In genomic region chr18:50127516-50128229, GRCh38 we compare ENCODE assay signal across 28 cellular contexts.
DNase-seq lines count a peak whose midpoint lies in the region; ATAC-seq, FAIRE-seq and TF ChIP-seq lines count a peak whose summit lies in the region.
"Had no signal": no experiment of that assay in that cellular context is flagged by ENCODE, and none has a peak within 500 bp of the region (broad histone marks: within the 10 kb centered on the region; RNA-seq: fewer than 3 reads in every experiment).

No MANE protein-coding gene starts in this region.

- H3K9me3 Mint-ChIP-seq in activated naive CD4-positive, alpha-beta T cell treated with anti-CD3 and anti-CD28 coated beads, Interleukin-2, amount 10 ng/mL, durations not matched to agents 7 days and 5 days: no peaks in the 10 kb centered on the region
- H3K9me3 Mint-ChIP-seq: activated naive CD8-positive, alpha-beta T cell treated with anti-CD3 and anti-CD28 coated beads for 36 hours; CD4-positive, alpha-beta T cell; H9; nephron; T-helper 2 cell treated with Interferon-gamma antibody and Interleukin-4, amounts not matched to agents 5 μg/mL and 100 μg/mL, for 36 hours had no signal

- no peak overlapping the region for H3K27ac ChIP-seq in HEK293 (ENCODE audit: extremely low read depth, low read depth, low read length)
- H3K27ac ChIP-seq in K562 (ENCODE audit: extremely low read depth, low read depth, low read length): no peak overlapping the region
- H3K27ac ChIP-seq in smooth muscle cell (ENCODE audit: low read depth): peak overlapping the region; percentile 28
- H3K27ac ChIP-seq: heart right ventricle, lower lobe of right lung, testis had no signal

- no peak overlapping the region for H3K4me3 ChIP-seq in HEK293 (ENCODE audit: low read depth, low read length)
- no peak overlapping the region for H3K4me3 ChIP-seq in K562
- H3K4me3 ChIP-seq in smooth muscle cell: no peak overlapping the region
- H3K4me3 ChIP-seq: heart right ventricle, lower lobe of right lung, testis had no signal

- no peak overlapping the region for H3K4me3 Mint-ChIP-seq in activated naive CD4-positive, alpha-beta T cell treated with anti-CD3 and anti-CD28 coated beads, Interleukin-2, amount 10 ng/mL, durations not matched to agents 7 days and 5 days
- H3K4me3 Mint-ChIP-seq: activated naive CD8-positive, alpha-beta T cell treated with anti-CD3 and anti-CD28 coated beads for 36 hours; CD4-positive, alpha-beta T cell; H9; nephron; T-helper 2 cell treated with Interferon-gamma antibody and Interleukin-4, amounts not matched to agents 5 μg/mL and 100 μg/mL, for 36 hours had no signal

- TF ChIP-seq CTCF in HEK293 (tag by site-specific recombination; IDR thresholded peaks at IDR 0.05) (no peak), K562 (IDR thresholded peaks at IDR 0.05 in 2 of 3, conservative IDR thresholded peaks at IDR 0.05 in 1 of 3; ENCODE audit: insufficient read depth in 2 of 3, low read depth in 1 of 3, low read length in 3 of 3) (no peak), smooth muscle cell (IDR thresholded peaks at IDR 0.05; ENCODE audit: borderline replicate concordance, insufficient read depth, poor library complexity, severe bottlenecking) (no peak)

- H4K20me1 ChIP-seq in K562 (replicated peaks; ENCODE audit: control insufficient read depth, insufficient read depth, low read length): no peaks in the 10 kb centered on the region
- no peaks in the 10 kb centered on the region for H4K20me1 ChIP-seq in smooth muscle cell (ENCODE audit: low read depth)

- no peaks in the 10 kb centered on the region; a peak in 1 of 5 replicates for H3K27me3 ChIP-seq in K562 (ENCODE audit: control insufficient read depth in 2 of 2, insufficient read depth in 2 of 2, low read length in 2 of 2)
- no peaks in the 10 kb centered on the region for H3K27me3 ChIP-seq in smooth muscle cell (ENCODE audit: low read depth)
- H3K27me3 ChIP-seq: testis had no signal

- no peak for DNase-seq in K562 (ENCODE audit: extremely low read depth in 1 of 4, low spot score in 3 of 4)
- DNase-seq in kidney tubule cell (ENCODE audit: low spot score): peak; percentile 63
- DNase-seq in smooth muscle cell (lab: John Stamatoyannopoulos, UW; ENCODE audit: unreplicated experiment): no peak
- no peak for DNase-seq in activated naive CD4-positive, alpha-beta T cell treated with anti-CD3 and anti-CD28 coated beads, Interleukin-2, amount 10 ng/mL, durations not matched to agents 7 days and 5 days
- DNase-seq: activated CD4-positive, alpha-beta T cell treated with anti-CD3 and anti-CD28 coated beads for 4 hours; activated naive CD8-positive, alpha-beta T cell treated with anti-CD3 and anti-CD28 coated beads for 36 hours; anterior cingulate cortex; CD4-positive, alpha-beta T cell; effector CD8-positive, alpha-beta T cell; EL; H9; heart right ventricle; Kasumi-1; lower lobe of right lung; NCI-H1436 treated with DMSO at 0.1 percent for 48 hours; NCI-H2081 treated with DMSO at 0.1 percent for 48 hours; NCI-H345; SHP77 treated with DMSO at 0.1 percent for 48 hours; stimulated activated naive CD4-positive, alpha-beta T cell treated with Interleukin-2 at 50 U/mL for 16 hours; testis had no signal

- no peaks in the 10 kb centered on the region for H3K4me1 Mint-ChIP-seq in activated naive CD4-positive, alpha-beta T cell treated with anti-CD3 and anti-CD28 coated beads, Interleukin-2, amount 10 ng/mL, durations not matched to agents 7 days and 5 days

- H3K36me3 ChIP-seq in HEK293 (ENCODE audit: control insufficient read depth in 2 of 2, insufficient read depth in 1 of 2, low read length in 2 of 2): no peaks in the 10 kb centered on the region
- no peaks in the 10 kb centered on the region for H3K36me3 ChIP-seq in K562 (ENCODE audit: control insufficient read depth, insufficient read depth, low read length)
- no peaks in the 10 kb centered on the region for H3K36me3 ChIP-seq in smooth muscle cell (ENCODE audit: low read depth)
- H3K36me3 ChIP-seq: heart right ventricle, lower lobe of right lung had no signal

- FAIRE-seq in K562 (lab: Jason Lieb, UNC): no peak
- FAIRE-seq: GM18507, RCC 7860 had no signal

- H3K4me1 ChIP-seq in HEK293 (ENCODE audit: control insufficient read depth, insufficient read depth, low read length) (peaks cover 3% of the 10 kb centered on the region; the same call in 1 of the 2 replicates), K562 (replicated peaks in 1 of 2; ENCODE audit: control insufficient read depth in 2 of 2, insufficient read depth in 2 of 2, low read length in 2 of 2) (no peaks in the 10 kb centered on the region; a peak in 1 of 5 replicates), smooth muscle cell (ENCODE audit: low read depth) (no peaks in the 10 kb centered on the region)
- H3K4me1 ChIP-seq: heart right ventricle, lower lobe of right lung, testis had no signal

- H3K9me3 ChIP-seq in HEK293 (ENCODE audit: control insufficient read depth, insufficient read depth, low read depth, low read length) (no peaks in the 10 kb centered on the region), K562 (replicated peaks; ENCODE audit: control insufficient read depth, insufficient read depth, low read depth, low read length) (no peaks in the 10 kb centered on the region), smooth muscle cell (replicated peaks; ENCODE audit: low read depth) (no peaks in the 10 kb centered on the region)
- H3K9me3 ChIP-seq: heart right ventricle, lower lobe of right lung, testis had no signal

- no peak for TF ChIP-seq RAD21 in K562 (CRISPR knock-in tag; conservative IDR thresholded peaks at IDR 0.05 in 1 of 2, IDR thresholded peaks at IDR 0.05 in 1 of 2)

- H3K9ac ChIP-seq in K562 (ENCODE audit: insufficient read depth in 1 of 2, low read depth in 2 of 2, low read length in 2 of 2) (no peak overlapping the region), smooth muscle cell (ENCODE audit: low read depth) (no peak overlapping the region)

- H3K79me2 ChIP-seq in K562 (ENCODE audit: control insufficient read depth, insufficient read depth, low read length) (no peaks in the 10 kb centered on the region), smooth muscle cell (ENCODE audit: low read depth) (no peaks in the 10 kb centered on the region)

- no peak overlapping the region for H3K4me2 ChIP-seq in K562 (ENCODE audit: insufficient read depth, low read length)
- no peak overlapping the region for H3K4me2 ChIP-seq in smooth muscle cell

- POLR2A ChIA-PET in HEK293 (lab: Yijun Ruan, JAX) (no interaction called here), K562 (lab: Yijun Ruan, JAX) (interaction anchor here (1.6 kb wide), 1 partner anchor 8 kb away, joined by 7 read pairs; no protein-coding TSS in a partner anchor)

- no peaks in the 10 kb centered on the region for H3K9me1 ChIP-seq in K562 (ENCODE audit: control insufficient read depth, insufficient read depth, low read length)

- intact Hi-C loops in K562 (cut with micrococcal nuclease): no loop called here

- BruUV-seq in K562 (replicated peaks; lab: Mats Ljungman, UMichigan): no TSS peak

- no peak overlapping the region for H2AFZ ChIP-seq in K562 (ENCODE audit: low read depth, low read length)
- H2AFZ ChIP-seq in smooth muscle cell (ENCODE audit: low read depth): no peak overlapping the region

- in situ Hi-C loops in K562 (cut with MboI): no loop called here

- ATAC-seq in K562 (no peak), GM19023 (IDR thresholded peaks at IDR 0.05; ENCODE audit: unreplicated experiment) (no peak), GM21360 (IDR thresholded peaks at IDR 0.05; ENCODE audit: unreplicated experiment) (no peak), HG02759 (IDR thresholded peaks at IDR 0.05; ENCODE audit: unreplicated experiment) (no peak)
- ATAC-seq: heart right ventricle, lower lobe of right lung had no signal

- no peak for TF ChIP-seq POLR2A in K562 (conservative IDR thresholded peaks at IDR 0.05)

- no peaks in the 10 kb centered on the region for H3K36me3 Mint-ChIP-seq in activated naive CD4-positive, alpha-beta T cell treated with anti-CD3 and anti-CD28 coated beads, Interleukin-2, amount 10 ng/mL, durations not matched to agents 7 days and 5 days
- H3K36me3 Mint-ChIP-seq: activated naive CD8-positive, alpha-beta T cell treated with anti-CD3 and anti-CD28 coated beads for 36 hours had no signal

- no peak for TF ChIP-seq EP300 in K562 (IDR thresholded peaks at IDR 0.05; ENCODE audit: low read length)

- no peaks in the 10 kb centered on the region for H3F3A ChIP-seq in smooth muscle cell (ENCODE audit: low read depth)

- WGBS in K562 (ENCODE audit: insufficient coverage, low coverage, missing lambda C conversion rate): 3% methylated on average over 4 of the region's 4 CpGs
- WGBS in smooth muscle cell (ENCODE audit: low lambda C conversion rate): 81% methylated on average over 4 of the region's 4 CpGs

- CTCF ChIA-PET in HEK293 (lab: Yijun Ruan, JAX): interaction anchor here (0.6 to 1.2 kb wide), 2 partner anchors 14 to 1646 kb away, joined by 3 to 4 read pairs; no protein-coding TSS in a partner anchor
- CTCF ChIA-PET in K562 (lab: Yijun Ruan, JAX; ENCODE audit: low intra/inter-chr PET ratio): no interaction called here
- CTCF ChIA-PET in activated naive CD4-positive, alpha-beta T cell treated with anti-CD3 and anti-CD28 coated beads, Interleukin-2, amount 10 ng/mL, durations not matched to agents 7 days and 5 days (lab: Charles Lee): no interaction called here

- peaks cover 28% of the 10 kb centered on the region for H3K27me3 Mint-ChIP-seq in activated naive CD4-positive, alpha-beta T cell treated with anti-CD3 and anti-CD28 coated beads, Interleukin-2, amount 10 ng/mL, durations not matched to agents 7 days and 5 days

- H3K27ac Mint-ChIP-seq in activated naive CD4-positive, alpha-beta T cell treated with anti-CD3 and anti-CD28 coated beads, Interleukin-2, amount 10 ng/mL, durations not matched to agents 7 days and 5 days: no peak overlapping the region
- H3K27ac Mint-ChIP-seq: activated naive CD8-positive, alpha-beta T cell treated with anti-CD3 and anti-CD28 coated beads for 36 hours; CD4-positive, alpha-beta T cell; nephron; T-helper 2 cell treated with Interferon-gamma antibody and Interleukin-4, amounts not matched to agents 5 μg/mL and 100 μg/mL, for 36 hours had no signal

TF ChIP-seq in HEK293, 187 proteins besides CTCF, POLR2A, EP300 and RAD21:
- no peak for TF ChIP-seq EGR2 (tag by site-specific recombination; IDR thresholded peaks at IDR 0.05; ENCODE audit: low read depth)
- TF ChIP-seq ZNF10 (tag by site-specific recombination; IDR thresholded peaks at IDR 0.05): peak; percentile 64
- no peak for TF ChIP-seq ZNF768 (tag by site-specific recombination; IDR thresholded peaks at IDR 0.05)
- no peak for TF ChIP-seq ZNF416 (tag by site-specific recombination; IDR thresholded peaks at IDR 0.05)
TF ChIP-seq in HEK293: peak in this region for 1.

TF ChIP-seq in K562, 482 proteins besides CTCF, POLR2A, EP300 and RAD21:
- no peak for TF ChIP-seq HOXB6 (CRISPR knock-in tag; IDR thresholded peaks at IDR 0.05; ENCODE audit: borderline replicate concordance)
- TF ChIP-seq ZNF134 (CRISPR knock-in tag; conservative IDR thresholded peaks at IDR 0.05): peak; percentile 80
